Comparison of ENCODE assay signal across 8 cellular contexts in the genomic region with DNA sequence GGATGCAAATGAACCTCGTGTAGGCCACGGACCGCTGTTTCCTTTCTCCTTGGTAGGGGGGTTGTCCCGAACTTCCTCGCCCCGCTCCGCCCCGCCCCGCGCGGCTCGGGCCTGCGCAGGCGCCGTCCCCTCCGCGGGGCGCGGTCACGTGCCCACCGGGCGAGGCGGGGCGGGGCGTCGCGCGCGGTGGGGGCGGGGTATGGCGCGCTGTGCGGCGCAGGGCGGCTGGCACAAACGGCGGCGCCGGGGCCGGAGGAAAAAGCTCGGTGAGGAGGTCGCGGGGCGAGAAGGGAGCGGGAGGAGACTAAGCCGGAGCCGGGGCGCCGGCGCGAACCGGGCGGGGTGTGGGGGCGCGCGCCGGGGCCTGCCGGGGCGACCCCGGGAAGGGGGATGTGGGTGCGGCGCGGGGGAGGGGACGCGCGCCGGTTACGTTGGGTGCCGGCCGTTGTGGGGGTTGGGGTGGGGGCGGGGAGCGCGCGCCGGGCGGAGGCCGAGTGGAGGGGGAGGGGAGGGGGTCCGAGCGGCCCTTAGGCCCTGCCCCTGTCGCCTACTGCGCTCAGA. TPM values are rescaled to one million over a fixed set of nuclear protein-coding genes. Genes with fewer than 3 reads are reported as not detected.
A peak's percentile ranks its signal among the peaks of the same experiment; 100 is the strongest.
DNase-seq lines count a peak whose midpoint lies in the region; ATAC-seq and TF ChIP-seq lines count a peak whose summit lies in the region.

A gene (plus strand): TSS at position 195 of the 561 bp plus-strand sequence. CDS start 1,382 bp downstream, outside the sequence.

- no peak for TF ChIP-seq EP300 in neural cell (conservative IDR thresholded peaks at IDR 0.05; ENCODE audit: poor library complexity, severe bottlenecking)

- no peaks in the 10 kb centered on the region for H3K9me2 ChIP-seq in neural cell (ENCODE audit: insufficient read depth, low read length)

- TF ChIP-seq CTCF in RWPE2 (IDR thresholded peaks at IDR 0.05; ENCODE audit: poor library complexity, severe bottlenecking), result no peak
- no peak for TF ChIP-seq CTCF in neural cell (IDR thresholded peaks at IDR 0.05; ENCODE audit: poor library complexity, severe bottlenecking)

- H3K27me3 ChIP-seq in RWPE2 (ENCODE audit: insufficient read depth, poor library complexity, severe bottlenecking), result no peaks in the 10 kb centered on the region
- no peaks in the 10 kb centered on the region for H3K27me3 ChIP-seq in neural cell (ENCODE audit: insufficient read depth, low read depth, low read length)

- peak within 1 kb of the TSS; percentile 98 for H3K4me3 ChIP-seq in RWPE2 (ENCODE audit: severe bottlenecking)
- peak within 1 kb of the TSS; percentile 92 for H3K4me3 ChIP-seq in neural cell (ENCODE audit: low read length)

- H3K4me1 ChIP-seq in RWPE2 (ENCODE audit: insufficient read depth, poor library complexity, severe bottlenecking), result peaks cover 28% of the 10 kb centered on the region

- H3K79me2 ChIP-seq in neural cell (replicated peaks; ENCODE audit: insufficient read depth, low read length), result peaks cover 47% of the 10 kb centered on the region

- peaks cover 10% of the 10 kb centered on the region for H4K20me1 ChIP-seq in neural cell (ENCODE audit: insufficient read depth)

- DNase-seq in RWPE2 (ENCODE audit: low spot score), result no peak
- no peak for DNase-seq in COLO829 (ENCODE audit: low spot score)
- no peak for DNase-seq in NCI-H446 (lab: John Stamatoyannopoulos, UW)
- no peak for DNase-seq in T1000 (lab: John Stamatoyannopoulos, UW)

- peak within 1 kb of the TSS; percentile 94 for H3K9ac ChIP-seq in neural cell (ENCODE audit: low read length)

- H3K27ac ChIP-seq in RWPE2 (ENCODE audit: poor library complexity, severe bottlenecking), result peak within 1 kb of the TSS; percentile 79
- H3K27ac ChIP-seq in neural cell (ENCODE audit: low read length), result peak within 1 kb of the TSS; percentile 86

- peak within 1 kb of the TSS; percentile 87 for H3K4me2 ChIP-seq in neural cell (ENCODE audit: low read length)

- ATAC-seq in HG02623 (IDR thresholded peaks at IDR 0.05; ENCODE audit: unreplicated experiment), result peak; percentile 1
- no peak; the same call in 2 of the 3 replicates for ATAC-seq in RWPE2 (ENCODE audit: low read depth)
- peak; percentile 93 for ATAC-seq in esophagus mucosa

- TF ChIP-seq POLR2A in GM15510 (IDR thresholded peaks at IDR 0.05; ENCODE audit: borderline replicate concordance, extremely low read depth, insufficient read length), result peak; percentile 67

- H3K9me3 ChIP-seq in RWPE2 (ENCODE audit: severe bottlenecking) (no peaks in the 10 kb centered on the region), neural cell (ENCODE audit: low read length) (no peaks in the 10 kb centered on the region)

- H3K36me3 ChIP-seq in RWPE2 (ENCODE audit: low read depth), result peaks cover 32% of the 10 kb centered on the region
- H3K36me3 ChIP-seq in neural cell (ENCODE audit: insufficient read depth, low read length), result no peaks in the 10 kb centered on the region

- no peaks in the 10 kb centered on the region for H3F3A ChIP-seq in neural cell (ENCODE audit: insufficient read depth, low read length, poor library complexity, severe bottlenecking)

- TF ChIP-seq RAD21 in neural cell (conservative IDR thresholded peaks at IDR 0.05), result no peak

- peak within 1 kb of the TSS; percentile 42 for H2AFZ ChIP-seq in neural cell (ENCODE audit: low read depth, low read length)

TF ChIP-seq in neural cell, 6 proteins besides CTCF, POLR2A, EP300 and RAD21:
- TF ChIP-seq POLR2AphosphoS5 (IDR thresholded peaks at IDR 0.05) (peak; percentile 87), SMC3 (conservative IDR thresholded peaks at IDR 0.05; ENCODE audit: poor library complexity) (no peak), TAF1 (IDR thresholded peaks at IDR 0.05; ENCODE audit: low read depth) (peak; percentile 21), EZH2 (IDR thresholded peaks at IDR 0.05; ENCODE audit: borderline replicate concordance, insufficient read depth, low read length, poor library complexity, severe bottlenecking) (no peak), MXI1 (conservative IDR thresholded peaks at IDR 0.05; ENCODE audit: poor library complexity, severe bottlenecking) (peak; percentile 65)
- TF ChIP-seq, protein P1, sequence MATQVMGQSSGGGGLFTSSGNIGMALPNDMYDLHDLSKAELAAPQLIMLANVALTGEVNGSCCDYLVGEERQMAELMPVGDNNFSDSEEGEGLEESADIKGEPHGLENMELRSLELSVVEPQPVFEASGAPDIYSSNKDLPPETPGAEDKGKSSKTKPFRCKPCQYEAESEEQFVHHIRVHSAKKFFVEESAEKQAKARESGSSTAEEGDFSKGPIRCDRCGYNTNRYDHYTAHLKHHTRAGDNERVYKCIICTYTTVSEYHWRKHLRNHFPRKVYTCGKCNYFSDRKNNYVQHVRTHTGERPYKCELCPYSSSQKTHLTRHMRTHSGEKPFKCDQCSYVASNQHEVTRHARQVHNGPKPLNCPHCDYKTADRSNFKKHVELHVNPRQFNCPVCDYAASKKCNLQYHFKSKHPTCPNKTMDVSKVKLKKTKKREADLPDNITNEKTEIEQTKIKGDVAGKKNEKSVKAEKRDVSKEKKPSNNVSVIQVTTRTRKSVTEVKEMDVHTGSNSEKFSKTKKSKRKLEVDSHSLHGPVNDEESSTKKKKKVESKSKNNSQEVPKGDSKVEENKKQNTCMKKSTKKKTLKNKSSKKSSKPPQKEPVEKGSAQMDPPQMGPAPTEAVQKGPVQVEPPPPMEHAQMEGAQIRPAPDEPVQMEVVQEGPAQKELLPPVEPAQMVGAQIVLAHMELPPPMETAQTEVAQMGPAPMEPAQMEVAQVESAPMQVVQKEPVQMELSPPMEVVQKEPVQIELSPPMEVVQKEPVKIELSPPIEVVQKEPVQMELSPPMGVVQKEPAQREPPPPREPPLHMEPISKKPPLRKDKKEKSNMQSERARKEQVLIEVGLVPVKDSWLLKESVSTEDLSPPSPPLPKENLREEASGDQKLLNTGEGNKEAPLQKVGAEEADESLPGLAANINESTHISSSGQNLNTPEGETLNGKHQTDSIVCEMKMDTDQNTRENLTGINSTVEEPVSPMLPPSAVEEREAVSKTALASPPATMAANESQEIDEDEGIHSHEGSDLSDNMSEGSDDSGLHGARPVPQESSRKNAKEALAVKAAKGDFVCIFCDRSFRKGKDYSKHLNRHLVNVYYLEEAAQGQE (IDR thresholded peaks at IDR 0.05; ENCODE audit: borderline replicate concordance), result no peak

RNA-seq across cellular contexts. Expression of the gene that starts here (rescaled TPM):
- 32.1 TPM for total RNA-seq in esophagus mucosa
- polyA plus RNA-seq in neural cell, result 110 and 112 TPM in 2 replicates
- 112 and 117 TPM in 2 replicates for polyA minus RNA-seq in neural cell
